Comparison of ENCODE assay signal across 8 cellular contexts in genomic region chr10:124403548-124403947, GRCh38. TPM values are rescaled to one million over a fixed set of nuclear protein-coding genes. Genes with fewer than 3 reads are reported as not detected.
DNase-seq lines count a peak whose midpoint lies in the region; ATAC-seq and TF ChIP-seq lines count a peak whose summit lies in the region.

No MANE protein-coding gene starts in this region.

- POLR2A ChIA-PET in AG04450 (lab: Yijun Ruan, JAX): interaction anchor here (0.5 to 1.1 kb wide), 2 partner anchors 15 to 109 kb away, joined by 3 to 5 read pairs; partner anchors contain the start of gene OAT

- TF ChIP-seq CTCF in AG04450 (IDR thresholded peaks at IDR 0.05; ENCODE audit: low read depth, low read length) (peak; percentile 75), GM12874 (IDR thresholded peaks at IDR 0.05; ENCODE audit: insufficient read depth, low read depth, low read length) (peak; percentile 60), left lung (IDR thresholded peaks at IDR 0.05) (peak; percentile 50 to 59), tibial nerve (IDR thresholded peaks at IDR 0.05) (peak; percentile 40 to 62 (median 44))

- H3K27ac Mint-ChIP-seq in central memory CD8-positive, alpha-beta T cell (ENCODE audit: low read depth): peak overlapping the region; percentile 34

- TF ChIP-seq EP300 in tibial nerve (IDR thresholded peaks at IDR 0.05): no peak

- no peak overlapping the region for H3K4me3 Mint-ChIP-seq in central memory CD8-positive, alpha-beta T cell

- ATAC-seq in HG02642 (IDR thresholded peaks at IDR 0.05; ENCODE audit: poor library complexity, unreplicated experiment) (peak; percentile 76), left lung (peak; percentile 98)
- ATAC-seq in central memory CD8-positive, alpha-beta T cell (replicated peaks; ENCODE audit: extremely low read depth, poor library complexity, severe bottlenecking): peak; percentile 98

- intact Hi-C loops in left lung (cut with DNase I): no loop called here

- H3K4me1 ChIP-seq in left lung: no peaks in the 10 kb centered on the region
- peaks cover 0 to 5% (median 0%) of the 10 kb centered on the region in 4 donors for H3K4me1 ChIP-seq in tibial nerve

- WGBS in tibial nerve, 2 donors: 57 to 59% methylated on average over 8 of the region's 8 CpGs

- CTCF ChIA-PET in AG04450 (lab: Charles Lee): interaction anchor here (0.6 to 2.7 kb wide), 10 partner anchors 11 to 1269 kb away, joined by 3 to 78 read pairs (median 6); partner anchors contain the start of genes BUB3 and OAT

- no peaks in the 10 kb centered on the region for H3K9me3 Mint-ChIP-seq in central memory CD8-positive, alpha-beta T cell

- no peak for TF ChIP-seq POLR2A in tibial nerve (IDR thresholded peaks at IDR 0.05)

- H3K4me3 ChIP-seq in AG04450 (ENCODE audit: low read depth, low read length) (no peak overlapping the region), left lung (no peak overlapping the region), tibial nerve (no peak overlapping the region)

- H3K27ac ChIP-seq in AG04450 (ENCODE audit: low read depth, low read length) (no peak overlapping the region), left lung (no peak overlapping the region), tibial nerve (no peak overlapping the region)

- peaks cover 44% of the 10 kb centered on the region for H3K36me3 Mint-ChIP-seq in central memory CD8-positive, alpha-beta T cell (ENCODE audit: insufficient read depth)

- H3K36me3 ChIP-seq in left lung (peaks cover 0 to 77% of the 10 kb centered on the region in 2 donors), tibial nerve (peaks cover 8 to 98% (median 19%) of the 10 kb centered on the region in 3 donors)

- H3K27me3 ChIP-seq in AG04450 (ENCODE audit: control insufficient read depth, insufficient read depth, low read length) (no peaks in the 10 kb centered on the region), left lung (no peaks in the 10 kb centered on the region), tibial nerve (no peaks in the 10 kb centered on the region)

- DNase-seq in AG04450 (ENCODE audit: low read depth, low spot score) (peak; percentile 45), NCI-H1048 (lab: John Stamatoyannopoulos, UW) (peak; percentile 38), SIG-M5 (lab: John Stamatoyannopoulos, UW) (peak; percentile 5), left lung (no peak), tibial nerve (ENCODE audit: low spot score in 2 of 2) (peak in 1 of 2 donors; percentile 31)
- peak in 1 of 2 donors; percentile 18 for DNase-seq in central memory CD8-positive, alpha-beta T cell (ENCODE audit: low spot score in 2 of 2)

- H3K9me3 ChIP-seq in AG04450 (ENCODE audit: control insufficient read depth, insufficient read depth, low read length) (no peaks in the 10 kb centered on the region), left lung (no peaks in the 10 kb centered on the region), tibial nerve (no peaks in the 10 kb centered on the region)

- no peaks in the 10 kb centered on the region for H3K27me3 Mint-ChIP-seq in central memory CD8-positive, alpha-beta T cell

- peaks cover 10% of the 10 kb centered on the region for H3K4me1 Mint-ChIP-seq in central memory CD8-positive, alpha-beta T cell

RNA-seq across cellular contexts. Expression of gene OAT, which starts 15.2 kb away (rescaled TPM):
- 153 and 182 TPM in 2 replicates for polyA plus RNA-seq in AG04450 (2011; rRNA removed)
- polyA minus RNA-seq in AG04450 (2011; rRNA and poly(A)+ RNA removed): 74.4 and 89.8 TPM in 2 replicates
- total RNA-seq in left lung: 10 to 100 TPM; 64.0 to 72.1 TPM
- total RNA-seq in tibial nerve: 10 to 100 TPM; 43.0 to 67.9 (median 58.3) TPM

RNA-seq across cellular contexts. Expression of gene NKX1-2, which starts 46.3 kb away (rescaled TPM):
- polyA plus RNA-seq in AG04450 (2011; rRNA removed): not detected in 2 replicates
- polyA minus RNA-seq in AG04450 (2011; rRNA and poly(A)+ RNA removed): not detected in 2 replicates
- total RNA-seq in left lung (not detected), tibial nerve (not detected)

RNA-seq across cellular contexts. Expression of gene LHPP, which starts 58.1 kb away (rescaled TPM):
- 7.1 and 9.6 TPM in 2 replicates for polyA plus RNA-seq in AG04450 (2011; rRNA removed)
- 5.5 and 8.1 TPM in 2 replicates for polyA minus RNA-seq in AG04450 (2011; rRNA and poly(A)+ RNA removed)
- total RNA-seq in left lung (10 to 100 TPM; 18.4 to 26.8 TPM), tibial nerve (100 to 1,000 TPM in 2 of 4 donors, 10 to 100 TPM in 2; 25.5 to 211 (median 123) TPM)

Comparison
In these comparisons a context has a peak if more than half of its experiments do, and no peak if none do; other contexts are left out.
1. DNase-seq: peak in AG04450 (single experiment), NCI-H1048 (single experiment) and SIG-M5 (single experiment); none in left lung (0 of 2).
2. Peak in every context shown above with its lines, with median percentiles within 50 percentile points of each other: CTCF ChIP-seq and ATAC-seq.